In genomic region chrX:16628954-16629595, GRCh38 we compare ENCODE assay signal across 1 cellular context.
TF ChIP-seq lines count a peak whose summit lies in the region.

No MANE protein-coding gene starts in this region.

TF ChIP-seq in GM23338, 12 proteins besides CTCF, POLR2A, EP300 and RAD21:
- TF ChIP-seq, protein P1, sequence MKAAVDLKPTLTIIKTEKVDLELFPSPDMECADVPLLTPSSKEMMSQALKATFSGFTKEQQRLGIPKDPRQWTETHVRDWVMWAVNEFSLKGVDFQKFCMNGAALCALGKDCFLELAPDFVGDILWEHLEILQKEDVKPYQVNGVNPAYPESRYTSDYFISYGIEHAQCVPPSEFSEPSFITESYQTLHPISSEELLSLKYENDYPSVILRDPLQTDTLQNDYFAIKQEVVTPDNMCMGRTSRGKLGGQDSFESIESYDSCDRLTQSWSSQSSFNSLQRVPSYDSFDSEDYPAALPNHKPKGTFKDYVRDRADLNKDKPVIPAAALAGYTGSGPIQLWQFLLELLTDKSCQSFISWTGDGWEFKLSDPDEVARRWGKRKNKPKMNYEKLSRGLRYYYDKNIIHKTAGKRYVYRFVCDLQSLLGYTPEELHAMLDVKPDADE (IDR thresholded peaks at IDR 0.05) = no peak
- no peak for TF ChIP-seq EZH2 (IDR thresholded peaks at IDR 0.05; ENCODE audit: low read depth, unreplicated experiment)
- TF ChIP-seq ZNF331 (CRISPR knock-in tag; IDR thresholded peaks at IDR 0.05; ENCODE audit: low read depth) = no peak
- TF ChIP-seq NANOG (IDR thresholded peaks at IDR 0.05; ENCODE audit: borderline replicate concordance) = no peak
- TF ChIP-seq CREB1 (CRISPR knock-in tag; IDR thresholded peaks at IDR 0.05; ENCODE audit: low read depth) = no peak
- TF ChIP-seq EZH2phosphoT487 (IDR thresholded peaks at IDR 0.05; ENCODE audit: unreplicated experiment) = no peak
- TF ChIP-seq ZNF462 (CRISPR knock-in tag; IDR thresholded peaks at IDR 0.05) = no peak
- no peak for TF ChIP-seq STAT1 (IDR thresholded peaks at IDR 0.05; ENCODE audit: unreplicated experiment)
